23 cellular contexts compared by ENCODE assay signal in the genomic region with DNA sequence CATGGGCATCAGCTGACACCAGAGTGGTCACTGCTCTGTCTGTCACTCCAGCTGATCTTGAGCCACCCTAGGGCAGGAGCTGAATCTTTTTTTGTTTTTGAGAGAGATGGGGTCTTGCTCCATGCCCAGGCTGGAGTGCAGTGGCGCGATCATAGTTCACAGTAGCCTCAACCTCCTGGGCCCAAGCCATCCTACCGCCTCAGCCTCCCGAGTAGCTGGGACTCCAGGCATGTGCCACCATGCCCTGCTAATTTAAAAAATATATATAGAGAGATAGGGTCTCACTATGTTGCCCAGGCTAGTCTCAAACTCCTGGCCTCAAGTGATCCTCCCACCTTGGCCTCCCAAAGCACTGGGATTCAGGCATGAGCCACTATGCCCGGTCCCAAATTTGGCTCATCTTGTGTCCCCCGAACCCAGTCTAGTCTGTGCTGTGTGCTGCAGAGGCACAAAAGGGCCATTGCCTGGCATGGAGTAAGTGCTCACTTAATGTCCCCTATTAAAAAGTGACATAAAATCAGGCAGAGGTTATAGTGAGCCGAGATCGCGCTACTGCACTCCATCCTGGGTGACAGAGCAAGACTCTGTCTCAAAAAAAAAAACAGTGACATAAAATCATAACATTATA. TPM values are rescaled to one million over a fixed set of nuclear protein-coding genes. Genes with fewer than 3 reads are reported as not detected.
"Had no signal": no experiment of that assay in that cellular context is flagged by ENCODE, and none has a peak within 500 bp of the region (broad histone marks: within the 10 kb centered on the region; RNA-seq: fewer than 3 reads in every experiment).

No MANE protein-coding gene starts in this region.

- H3K4me3 ChIP-seq: MG63, SJSA1, SK-N-MC had no signal

- H3K4me1 ChIP-seq: SJSA1 had no signal

- H3K27me3 ChIP-seq: MG63, SJSA1 had no signal

- H3K9me3 ChIP-seq: MG63, SJSA1 had no signal

- H3K27ac ChIP-seq: SJSA1, SK-N-MC had no signal

- DNase-seq: Karpas-422, KG1, MG63, NCI-H1092, NCI-H1105 treated with DMSO at 0.1 percent for 48 hours, NCI-H1417 treated with DMSO at 0.1 percent for 48 hours, NCI-H146, NCI-H1694 treated with DMSO at 0.1 percent for 48 hours, NCI-H2029, NCI-H2081 treated with DMSO at 0.1 percent for 48 hours, NCI-H2171, NCI-H226, NCI-H446, NCI-H510A, NCI-H524 treated with DMSO at 0.1 percent for 48 hours, NCI-H69, NCI-H774, Right ventricle myocardium superior, RPMI8226, SIG-M5 had no signal

- H3K36me3 ChIP-seq: MG63, SJSA1 had no signal

RNA-seq across cellular contexts. Expression of gene FZD9, which starts 8.1 kb away (rescaled TPM):
- total RNA-seq: HT1080 had no signal
